20 cellular contexts compared by ENCODE assay signal in the genomic region with DNA sequence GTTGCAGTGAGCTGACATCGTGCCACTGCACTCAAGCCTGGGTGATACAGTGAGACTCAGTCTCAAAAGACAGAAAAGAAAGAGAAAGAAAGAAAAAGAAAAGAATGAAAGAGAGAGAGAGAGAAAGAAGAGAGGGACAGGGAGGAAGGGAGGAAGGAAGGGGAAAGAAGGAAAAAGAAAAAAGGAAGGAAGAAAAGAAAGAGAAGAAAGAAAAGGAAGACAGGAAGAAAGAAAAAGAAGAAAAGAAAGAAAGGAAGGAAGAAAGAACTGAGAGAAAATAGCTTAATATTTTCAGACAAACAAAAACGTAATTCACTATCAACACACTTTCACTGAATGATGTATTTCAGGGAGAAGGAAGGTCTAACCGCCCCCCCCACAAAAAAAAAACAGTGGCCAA.
"Had no signal": no experiment of that assay in that cellular context is flagged by ENCODE, and none has a peak within 500 bp of the region (broad histone marks: within the 10 kb centered on the region; RNA-seq: fewer than 3 reads in every experiment).

No MANE protein-coding gene starts in this region.

- H3K4me3 Mint-ChIP-seq: naive thymus-derived CD4-positive, alpha-beta T cell; neural progenitor cell had no signal

- H3K4me3 ChIP-seq: gastrocnemius medialis, heart right ventricle, neural progenitor cell, pancreas, smooth muscle cell, suprapubic skin, tibial nerve, upper lobe of right lung, vagina had no signal

- H3K27me3 ChIP-seq: gastrocnemius medialis, neural progenitor cell, pancreas, suprapubic skin, tibial nerve, upper lobe of right lung, vagina had no signal

- H3K27me3 Mint-ChIP-seq: progenitor cell of endocrine pancreas had no signal

- DNase-seq: cortex of kidney; effector memory CD4-positive, alpha-beta T cell; gastrocnemius medialis; heart right ventricle; hypothalamus; kidney glomerular epithelial cell; mesendoderm; naive thymus-derived CD4-positive, alpha-beta T cell; nucleus accumbens; pancreas; right cardiac atrium; stimulated activated CD4-positive, alpha-beta T cell treated with anti-CD3 and anti-CD28 coated beads, Interleukin-2, amount 100 ng/mL, for 48 hours; stimulated activated naive CD4-positive, alpha-beta T cell treated with Interleukin-2 at 50 U/mL for 16 hours; upper lobe of right lung had no signal

- H3K27ac ChIP-seq: gastrocnemius medialis, heart right ventricle, neural progenitor cell, pancreas, suprapubic skin, tibial nerve, upper lobe of right lung, vagina had no signal

- H3K9ac ChIP-seq: neural progenitor cell had no signal

- H3K9me3 ChIP-seq: gastrocnemius medialis, heart right ventricle, pancreas, suprapubic skin, tibial nerve, upper lobe of right lung, vagina had no signal

- H3K9me3 Mint-ChIP-seq: naive thymus-derived CD4-positive, alpha-beta T cell; neural progenitor cell had no signal

- H3K27ac Mint-ChIP-seq: naive thymus-derived CD4-positive, alpha-beta T cell; neural progenitor cell; progenitor cell of endocrine pancreas had no signal

- H3K36me3 ChIP-seq: gastrocnemius medialis, neural progenitor cell, pancreas, suprapubic skin, tibial nerve, upper lobe of right lung, vagina had no signal

- ATAC-seq: gastrocnemius medialis had no signal

- H3K4me1 ChIP-seq: gastrocnemius medialis, neural progenitor cell, pancreas, vagina had no signal

- H3K36me3 Mint-ChIP-seq: neural progenitor cell had no signal
